23 cellular contexts compared by ENCODE assay signal in genomic region chr2:74871414-74871813, GRCh38.
"Had no signal": no experiment of that assay in that cellular context is flagged by ENCODE, and none has a peak within 500 bp of the region (broad histone marks: within the 10 kb centered on the region; RNA-seq: fewer than 3 reads in every experiment).

No MANE protein-coding gene starts in this region.

- H3K27ac ChIP-seq: colonic mucosa, esophagus muscularis mucosa, psoas muscle, sigmoid colon, transverse colon, vagina had no signal

- H3K36me3 ChIP-seq: esophagus muscularis mucosa, ovary, sigmoid colon, transverse colon, vagina had no signal

- H3K4me3 ChIP-seq: colonic mucosa, esophagus muscularis mucosa, lung, ovary, psoas muscle, sigmoid colon, spleen, transverse colon, vagina had no signal

- H3K27me3 ChIP-seq: colonic mucosa, esophagus muscularis mucosa, ovary, sigmoid colon, spleen, transverse colon, vagina had no signal

- DNase-seq: colonic mucosa; effector CD8-positive, alpha-beta T cell; endodermal cell; hypothalamus; immature natural killer cell; islet precursor cell; kidney glomerular epithelial cell; left colon; left ventricle myocardium superior; naive thymus-derived CD8-positive, alpha-beta T cell; nephron progenitor cell; occipital lobe; psoas muscle; right cardiac atrium; spleen; stimulated activated CD4-positive, alpha-beta T cell treated with anti-CD3 and anti-CD28 coated beads, Interleukin-4, amount 100 ng/mL, for 4 hours; stimulated activated naive CD8-positive, alpha-beta T cell treated with anti-CD3 and anti-CD28 coated beads, Interleukin-15, Interleukin-2, amounts not matched to agents 100 U/mL and 50 U/mL, for 24 hours; transverse colon had no signal

- H3K9me3 ChIP-seq: colonic mucosa, esophagus muscularis mucosa, ovary, psoas muscle, sigmoid colon, spleen, transverse colon, vagina had no signal

- H3K4me1 ChIP-seq: vagina had no signal
